In the genomic region with DNA sequence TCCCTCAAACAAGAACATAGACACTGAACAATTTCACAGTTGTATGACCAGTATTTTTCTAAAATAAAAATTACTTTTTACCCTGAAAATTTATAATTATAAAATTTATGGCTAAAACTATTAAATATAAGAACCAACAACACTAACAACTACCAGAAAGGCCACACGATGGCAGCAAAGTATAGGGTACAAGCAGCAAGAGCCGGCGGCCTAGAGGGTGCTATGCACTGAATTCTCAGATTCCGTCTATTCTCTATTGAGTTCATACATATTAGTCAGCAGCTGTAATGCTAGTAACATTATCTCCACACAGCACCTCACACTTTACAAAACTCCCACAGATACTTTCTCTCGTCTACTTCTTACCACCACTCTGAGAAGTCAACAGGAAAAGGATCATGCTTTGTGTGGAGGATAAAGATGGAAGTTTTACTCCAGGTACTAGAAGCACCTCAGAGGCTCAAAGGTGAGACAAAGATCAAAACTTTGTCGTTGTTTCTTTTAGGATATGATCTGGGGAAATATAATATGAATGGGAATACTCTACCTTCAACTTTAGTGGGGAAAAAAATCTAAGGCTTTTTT, we compare ENCODE assay signal across 8 cellular contexts.
DNase-seq lines count a peak whose midpoint lies in the region; ATAC-seq lines count a peak whose summit lies in the region.

No MANE protein-coding gene starts in this region.

- peak; percentile 45 for DNase-seq in COLO668 (lab: John Stamatoyannopoulos, UW; ENCODE audit: unreplicated experiment)
- peak; percentile 68 for DNase-seq in NCI-H526 treated with DMSO at 0.1 percent for 48 hours (lab: John Stamatoyannopoulos, UW)
- DNase-seq in activated CD4-positive, alpha-beta T cell treated with anti-CD3 and anti-CD28 coated beads, Interleukin-2, amount 50 U/mL, for 1 hour: peak; percentile 52
- DNase-seq in effector CD4-positive, alpha-beta T cell: peak; percentile 36
- peak; percentile 90 for DNase-seq in medulla oblongata (ENCODE audit: extremely low spot score)
- DNase-seq in stimulated activated CD8-positive, alpha-beta memory T cell treated with anti-CD3 and anti-CD28 coated beads, Interleukin-7, amount 100 ng/mL, for 48 hours (ENCODE audit: extremely low read depth in 1 of 2, low read depth in 1 of 2): peak; percentile 2 to 20

- ATAC-seq in GM19452 (IDR thresholded peaks at IDR 0.05; ENCODE audit: unreplicated experiment) (peak; percentile 71), HG03558 (IDR thresholded peaks at IDR 0.05; ENCODE audit: extremely low read depth, unreplicated experiment) (peak; percentile 64)

Comparison
In these comparisons a context has a peak if more than half of its experiments do, and no peak if none do; other contexts are left out.
1. Peak in every context shown above with its lines: DNase-seq and ATAC-seq.
2. DNase-seq: peak in every context shown above with its lines; median percentile 90 in medulla oblongata; 68 in NCI-H526 treated with DMSO at 0.1 percent for 48 hours; 52 in activated CD4-positive, alpha-beta T cell treated with anti-CD3 and anti-CD28 coated beads, Interleukin-2, amount 50 U/mL, for 1 hour; 45 in COLO668; 36 in effector CD4-positive, alpha-beta T cell; 11 in stimulated activated CD8-positive, alpha-beta memory T cell treated with anti-CD3 and anti-CD28 coated beads, Interleukin-7, amount 100 ng/mL, for 48 hours.